Comparison of ENCODE assay signal across 18 cellular contexts in the genomic region with DNA sequence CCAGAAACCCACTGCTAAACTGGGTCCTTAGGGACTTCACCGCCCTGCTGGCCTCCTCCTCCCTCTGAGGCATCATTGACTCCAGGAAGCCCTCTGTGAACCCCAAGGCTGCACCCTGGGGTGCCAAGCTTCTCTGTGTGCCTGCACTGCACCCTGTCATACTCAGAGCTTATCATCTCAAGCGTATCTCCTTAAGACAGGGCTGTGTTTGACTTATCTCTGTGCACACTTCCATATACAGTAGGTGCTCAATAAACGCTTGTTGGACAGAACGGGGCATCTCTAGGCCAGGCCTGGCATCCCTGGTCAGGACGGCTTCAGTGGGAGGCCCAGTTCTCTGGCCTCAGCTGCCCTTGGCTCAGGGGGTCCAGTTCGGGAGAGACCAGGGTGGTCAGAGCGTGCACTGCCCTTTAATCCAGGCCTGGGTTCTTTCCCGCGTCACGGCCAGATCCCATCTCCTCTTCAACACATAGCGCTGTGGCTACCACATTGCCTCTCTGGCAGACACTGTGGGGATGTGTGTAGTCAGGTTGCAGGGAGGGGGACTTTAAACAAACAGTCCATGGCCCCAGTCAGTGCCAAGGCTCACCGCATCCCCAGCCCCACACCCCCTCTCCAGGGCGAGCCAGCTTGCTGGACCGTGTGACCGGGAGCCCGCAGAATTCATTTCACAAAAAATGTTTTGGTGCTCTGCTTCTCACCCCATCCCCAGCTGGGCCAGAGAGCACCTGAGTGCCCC. TPM values are rescaled to one million over a fixed set of nuclear protein-coding genes. Genes with fewer than 3 reads are reported as not detected.
DNase-seq lines count a peak whose midpoint lies in the region; ATAC-seq, FAIRE-seq and TF ChIP-seq lines count a peak whose summit lies in the region.
"Had no signal": no experiment of that assay in that cellular context is flagged by ENCODE, and none has a peak within 500 bp of the region (broad histone marks: within the 10 kb centered on the region; RNA-seq: fewer than 3 reads in every experiment).

No MANE protein-coding gene starts in this region.

- no peak overlapping the region; the same call in 2 of the 3 replicates for H3K4me3 Mint-ChIP-seq in GM23338
- H3K4me3 Mint-ChIP-seq: effector memory CD8-positive, alpha-beta T cell; immature natural killer cell; stimulated activated naive CD8-positive, alpha-beta T cell treated with anti-CD3 and anti-CD28 coated beads, Interleukin-15, Interleukin-2, amounts not matched to agents 100 ng/mL and 50 ng/mL, for 24 hours had no signal

- ATAC-seq in GM23338: peak; percentile 51
- ATAC-seq in GM18505 (IDR thresholded peaks at IDR 0.05; ENCODE audit: unreplicated experiment): no peak
- ATAC-seq: effector memory CD8-positive, alpha-beta T cell had no signal

- peak overlapping the region; percentile 82 for H3K4me2 ChIP-seq in GM23338
- H3K4me2 ChIP-seq: SK-N-SH had no signal

- peaks cover 14% of the 10 kb centered on the region for H3K4me1 Mint-ChIP-seq in GM23338
- H3K4me1 Mint-ChIP-seq: immature natural killer cell had no signal

- peak overlapping the region; percentile 52 for H3K4me3 ChIP-seq in GM23338
- H3K4me3 ChIP-seq in astrocyte of the cerebellum (ENCODE audit: low read depth, low read length): no peak overlapping the region
- peak overlapping the region; percentile 58; the same call in 1 of the 2 replicates for H3K4me3 ChIP-seq in iPS-20b (ENCODE audit: low read length)
- no peak overlapping the region for H3K4me3 ChIP-seq in ovary
- H3K4me3 ChIP-seq: sigmoid colon had no signal

- TF ChIP-seq POLR2A in ovary (IDR thresholded peaks at IDR 0.05) (no peak), GM18505 (IDR thresholded peaks at IDR 0.05; ENCODE audit: borderline replicate concordance, extremely low read depth, insufficient read depth, insufficient read length) (no peak)

- peaks cover 14% of the 10 kb centered on the region for H3K27me3 Mint-ChIP-seq in GM23338 (ENCODE audit: insufficient read depth, low read depth, poor library complexity)

- no peak overlapping the region for H3K27ac Mint-ChIP-seq in GM23338
- H3K27ac Mint-ChIP-seq: activated T-helper 2 cell treated with anti-CD3 and anti-CD28 coated beads, Interferon-gamma antibody, Interleukin-2, Interleukin-4, amounts not matched to agents 10 μg/mL and 5 μg/mL and 100 μg/mL, durations not matched to agents 14 hours and 24 hours and 36 hours; effector memory CD8-positive, alpha-beta T cell; immature natural killer cell; stimulated activated naive CD8-positive, alpha-beta T cell treated with anti-CD3 and anti-CD28 coated beads, Interleukin-15, Interleukin-2, amounts not matched to agents 100 ng/mL and 50 ng/mL, for 24 hours had no signal

- H3K27ac ChIP-seq in GM23338 (ENCODE audit: low read depth) (no peak overlapping the region), iPS-20b (ENCODE audit: low read length) (no peak overlapping the region), ovary (peak overlapping the region; percentile 58 to 63)

- intact Hi-C loops in ovary (cut with DNase I): loop anchor here in 1 of 4 donors (5.0 kb wide), 1 partner anchor 76 kb away; no protein-coding TSS in a partner anchor

- H3K9ac ChIP-seq in iPS-20b (ENCODE audit: low read depth, low read length): peak overlapping the region; percentile 67; the same call in 1 of the 2 replicates
- H3K9ac ChIP-seq: SK-N-SH had no signal

- H3K9me3 ChIP-seq in iPS-20b (ENCODE audit: insufficient read depth, low read depth, low read length) (no peaks in the 10 kb centered on the region), ovary (no peaks in the 10 kb centered on the region)
- H3K9me3 ChIP-seq: sigmoid colon, SK-N-SH had no signal

- peak overlapping the region; percentile 100 for H2AFZ ChIP-seq in GM23338

- H3K79me2 ChIP-seq in GM23338 (replicated peaks; ENCODE audit: insufficient read depth): no peaks in the 10 kb centered on the region

- H3K9me3 Mint-ChIP-seq in GM23338: no peaks in the 10 kb centered on the region
- H3K9me3 Mint-ChIP-seq: activated T-helper 2 cell treated with anti-CD3 and anti-CD28 coated beads, Interferon-gamma antibody, Interleukin-2, Interleukin-4, amounts not matched to agents 10 μg/mL and 5 μg/mL and 100 μg/mL, durations not matched to agents 14 hours and 24 hours and 36 hours; effector memory CD8-positive, alpha-beta T cell; immature natural killer cell; stimulated activated naive CD8-positive, alpha-beta T cell treated with anti-CD3 and anti-CD28 coated beads, Interleukin-15, Interleukin-2, amounts not matched to agents 100 ng/mL and 50 ng/mL, for 24 hours had no signal

- H3K9me2 ChIP-seq in GM23338 (ENCODE audit: insufficient read depth): peaks cover 4% of the 10 kb centered on the region; the same call in 1 of the 2 replicates
- H3K9me2 ChIP-seq: SK-N-SH had no signal

- H3F3A ChIP-seq in GM23338 (replicated peaks; ENCODE audit: low read depth): no peaks in the 10 kb centered on the region

- 61 to 67% (median 65%) methylated on average over 16 of the region's 16 CpGs for WGBS in ovary, 3 donors

- H3K27me3 ChIP-seq in GM23338 (ENCODE audit: insufficient read depth) (no peaks in the 10 kb centered on the region), iPS-20b (ENCODE audit: insufficient read depth, low read length) (peaks cover 8% of the 10 kb centered on the region; the same call in 1 of the 2 replicates), ovary (no peaks in the 10 kb centered on the region)
- H3K27me3 ChIP-seq: sigmoid colon had no signal

- in situ Hi-C loops in astrocyte of the cerebellum (cut with HindIII; ENCODE audit: low sequenced_read_pairs): loop anchor here (10.0 kb wide), 1 partner anchor 64 kb away; no protein-coding TSS in a partner anchor

- H3K4me1 ChIP-seq in GM23338 (ENCODE audit: insufficient read depth): peaks cover 13% of the 10 kb centered on the region
- H3K4me1 ChIP-seq in iPS-20b (ENCODE audit: insufficient read depth, low read length): peaks cover 5% of the 10 kb centered on the region; the same call in 1 of the 2 replicates
- peaks cover 18% of the 10 kb centered on the region for H3K4me1 ChIP-seq in ovary (ENCODE audit: insufficient read depth)

- no peaks in the 10 kb centered on the region for H3K36me3 Mint-ChIP-seq in GM23338 (ENCODE audit: low read depth)
- H3K36me3 Mint-ChIP-seq: immature natural killer cell had no signal

- TF ChIP-seq CTCF in GM23338 (conservative IDR thresholded peaks at IDR 0.05; ENCODE audit: low read depth in 2 of 2): no peak
- TF ChIP-seq CTCF in astrocyte of the cerebellum (IDR thresholded peaks at IDR 0.05; ENCODE audit: low read depth, low read length, missing control alignments): no peak
- no peak for TF ChIP-seq CTCF in ovary (IDR thresholded peaks at IDR 0.05)

- TF ChIP-seq EP300 in ovary (IDR thresholded peaks at IDR 0.05): no peak

- DNase-seq in GM23338 (ENCODE audit: low spot score) (no peak), astrocyte of the cerebellum (ENCODE audit: low read depth) (peak; percentile 16), ovary (peak in 1 of 5 donors; percentile 64), occipital lobe (lab: John Stamatoyannopoulos, UW) (no peak), DMS53 (lab: John Stamatoyannopoulos, UW) (no peak), GM19239 (ENCODE audit: insufficient read length, low spot score) (no peak)
- DNase-seq: effector memory CD8-positive, alpha-beta T cell; foreskin fibroblast; immature natural killer cell; NCI-H446 had no signal

- FAIRE-seq in GM19239 (lab: Jason Lieb, UNC): no peak
- FAIRE-seq: D721Med, GM18507 had no signal

- H4K20me1 ChIP-seq in GM23338 (replicated peaks; ENCODE audit: insufficient read depth): no peaks in the 10 kb centered on the region

- H3K36me3 ChIP-seq in GM23338 (ENCODE audit: insufficient read depth): no peaks in the 10 kb centered on the region
- H3K36me3 ChIP-seq in iPS-20b (ENCODE audit: insufficient read depth, low read depth, low read length): no peaks in the 10 kb centered on the region
- H3K36me3 ChIP-seq in ovary: no peaks in the 10 kb centered on the region
- H3K36me3 ChIP-seq: sigmoid colon had no signal

TF ChIP-seq in GM23338, 12 proteins besides CTCF, POLR2A, EP300 and RAD21:
- no peak for TF ChIP-seq ZNF114 (CRISPR knock-in tag; IDR thresholded peaks at IDR 0.05)
- TF ChIP-seq STAT1 (IDR thresholded peaks at IDR 0.05; ENCODE audit: unreplicated experiment): no peak

RNA-seq across cellular contexts. Expression of gene MAGEF1, which starts 33.4 kb away (rescaled TPM):
- 66.5 and 79.4 TPM in 2 replicates for total RNA-seq in GM23338 (2014; rRNA removed; shearing (Covaris generic))
- polyA plus RNA-seq in GM23338 (2016; fragmentation: Nextera tagmentation; extraction: Ambion mirVana): 86.6 and 88.7 TPM in 2 replicates
- 10 to 100 TPM; 28.3 to 48.6 (median 39.7) TPM for total RNA-seq in ovary
- polyA plus RNA-seq in ovary: 10 to 100 TPM; 29.6 to 48.7 TPM
- 42.7 TPM for total RNA-seq in occipital lobe

Comparison
In these comparisons a context has a peak if more than half of its experiments do, and no peak if none do; other contexts are left out.
1. H3K27ac ChIP-seq: peak in ovary (2 of 2); none in GM23338 (single experiment) and iPS-20b (single experiment).
2. H3K4me3 ChIP-seq: peak in GM23338 (single experiment) and iPS-20b (single experiment); none in astrocyte of the cerebellum (single experiment) and ovary (single experiment).